ENCODE assay signal across 23 cellular contexts in genomic region chr1:17912491-17912890, GRCh38.
DNase-seq lines count a peak whose midpoint lies in the region; ATAC-seq and TF ChIP-seq lines count a peak whose summit lies in the region.
"Had no signal": no experiment of that assay in that cellular context is flagged by ENCODE, and none has a peak within 500 bp of the region (broad histone marks: within the 10 kb centered on the region; RNA-seq: fewer than 3 reads in every experiment).

No MANE protein-coding gene starts in this region.

- H3K27ac Mint-ChIP-seq in H9 (no peak overlapping the region), chondrocyte (ENCODE audit: unreplicated experiment) (no peak overlapping the region)
- H3K27ac Mint-ChIP-seq: CD14-positive monocyte; CD4-positive, alpha-beta T cell; CD8-positive, alpha-beta memory T cell had no signal

- H3K14ac ChIP-seq in H9 (ENCODE audit: insufficient read depth, low read length): no peak overlapping the region

- H4K5ac ChIP-seq in H9 (ENCODE audit: insufficient read length, low read depth, low read length): no peak overlapping the region

- H3K23ac ChIP-seq in H9 (ENCODE audit: insufficient read length, low read depth, low read length): no peak overlapping the region

- H3K27me3 ChIP-seq in H9 (ENCODE audit: insufficient read depth, low read length): no peaks in the 10 kb centered on the region
- H3K27me3 ChIP-seq in upper lobe of right lung: peaks cover 42% of the 10 kb centered on the region
- H3K27me3 ChIP-seq: BE2C had no signal

- no CpG with 5 or more reads among the region's 7 CpGs for WGBS in H9 (ENCODE audit: extremely low coverage, insufficient read length, low lambda C conversion rate)

- no peak overlapping the region for H2BK12ac ChIP-seq in H9 (ENCODE audit: insufficient read length, low read depth, low read length)

- no peaks in the 10 kb centered on the region for H3K79me1 ChIP-seq in H9 (ENCODE audit: insufficient read depth, low read depth, low read length, poor library complexity, severe bottlenecking)

- no peaks in the 10 kb centered on the region for H3K9me3 ChIP-seq in H9 (ENCODE audit: control insufficient read depth, low read depth, low read length)
- H3K9me3 ChIP-seq in upper lobe of right lung: no peaks in the 10 kb centered on the region
- H3K9me3 ChIP-seq: A549; BE2C; BLaER1 treated with 17β-estradiol and CSF1 and Interleukin-3, amounts not matched to agents 10 nM and 100 nM had no signal

- no peaks in the 10 kb centered on the region for H3K9me3 Mint-ChIP-seq in H9
- no peaks in the 10 kb centered on the region for H3K9me3 Mint-ChIP-seq in chondrocyte (ENCODE audit: low read depth)
- H3K9me3 Mint-ChIP-seq: CD4-positive, alpha-beta T cell had no signal

- no peak overlapping the region for H2AFZ ChIP-seq in H9 (ENCODE audit: low read length)

- H3K56ac ChIP-seq in H9 (ENCODE audit: insufficient read length, low read depth, low read length): no peak overlapping the region

- no peak overlapping the region for H3K4me3 ChIP-seq in upper lobe of right lung
- H3K4me3 ChIP-seq: A549; BLaER1 treated with 17β-estradiol and CSF1 and Interleukin-3, amounts not matched to agents 10 nM and 100 nM; GM12878 had no signal

- no peak overlapping the region for H2BK5ac ChIP-seq in H9 (ENCODE audit: insufficient read length, low read length)

- no peak overlapping the region for H2AK5ac ChIP-seq in H9 (ENCODE audit: insufficient read length, low read length)

- H3K27me3 Mint-ChIP-seq in H9 (ENCODE audit: low read depth): peaks cover 31% of the 10 kb centered on the region
- peaks cover 57% of the 10 kb centered on the region for H3K27me3 Mint-ChIP-seq in chondrocyte (ENCODE audit: low read depth)

- H3K9ac ChIP-seq in H9 (ENCODE audit: extremely low read depth, insufficient read length, low read length): no peak overlapping the region
- H3K9ac ChIP-seq: BLaER1 treated with 17β-estradiol and CSF1 and Interleukin-3, amounts not matched to agents 10 nM and 100 nM had no signal

- H3K18ac ChIP-seq in H9 (ENCODE audit: insufficient read length, low read depth, low read length): no peak overlapping the region

- no peak overlapping the region for H3K4me3 Mint-ChIP-seq in H9
- H3K4me3 Mint-ChIP-seq in chondrocyte (ENCODE audit: unreplicated experiment): no peak overlapping the region
- H3K4me3 Mint-ChIP-seq: CD14-positive monocyte; CD4-positive, alpha-beta T cell; CD8-positive, alpha-beta memory T cell had no signal

- peaks cover 18 to 32% of the 10 kb centered on the region in 2 experiments for H3K4me1 Mint-ChIP-seq in H9
- no peaks in the 10 kb centered on the region for H3K4me1 Mint-ChIP-seq in chondrocyte (ENCODE audit: low read depth)
- H3K4me1 Mint-ChIP-seq: CD14-positive monocyte; CD8-positive, alpha-beta memory T cell had no signal

- no peaks in the 10 kb centered on the region for H4K20me1 ChIP-seq in H9 (ENCODE audit: control insufficient read depth, insufficient read depth, insufficient read length)

- no peaks in the 10 kb centered on the region for H3K23me2 ChIP-seq in H9 (ENCODE audit: insufficient read length, low read depth, low read length, poor library complexity, severe bottlenecking)

- no peak overlapping the region for H2BK120ac ChIP-seq in H9 (ENCODE audit: low read depth, low read length, poor library complexity, severe bottlenecking)

- intact Hi-C loops in upper lobe of right lung (cut with DNase I): no loop called here

- no peak overlapping the region for H4K8ac ChIP-seq in H9 (replicated peaks; ENCODE audit: insufficient read length, low read depth, low read length)

- no peak overlapping the region for H4K91ac ChIP-seq in H9 (ENCODE audit: insufficient read length, low read depth, low read length)

- no peak overlapping the region for H3T11ph ChIP-seq in H9 (ENCODE audit: low read length)

- no peak overlapping the region for H3K4ac ChIP-seq in H9 (ENCODE audit: low read depth, low read length)

- H3K4me1 ChIP-seq in H9 (ENCODE audit: insufficient read depth, low read length) (no peaks in the 10 kb centered on the region; the same call in 1 of the 2 replicates), upper lobe of right lung (no peaks in the 10 kb centered on the region)
- H3K4me1 ChIP-seq: BE2C; BLaER1 treated with 17β-estradiol and CSF1 and Interleukin-3, amounts not matched to agents 10 nM and 100 nM had no signal

- H3K36me3 Mint-ChIP-seq in H9 (ENCODE audit: insufficient read depth in 1 of 3, low read depth in 3 of 3) (no peaks in the 10 kb centered on the region), chondrocyte (ENCODE audit: low read depth) (no peaks in the 10 kb centered on the region)
- H3K36me3 Mint-ChIP-seq: CD14-positive monocyte; CD8-positive, alpha-beta memory T cell had no signal

- no peak overlapping the region for H2BK15ac ChIP-seq in H9 (ENCODE audit: low read depth, low read length)

- no peaks in the 10 kb centered on the region for H3K79me2 ChIP-seq in H9 (ENCODE audit: insufficient read depth, low read length)

- ATAC-seq in upper lobe of right lung: no peak
- no peak for ATAC-seq in HG03097 (IDR thresholded peaks at IDR 0.05; ENCODE audit: low FRiP score, unreplicated experiment)
- ATAC-seq: A549, GM12878 had no signal

- no peak overlapping the region for H2BK20ac ChIP-seq in H9 (ENCODE audit: low read depth, low read length, poor library complexity, severe bottlenecking)

- DNase-seq in H9 (peak; percentile 14), chondrocyte (ENCODE audit: low spot score) (peak; percentile 59), mesenteric fat pad (ENCODE audit: low spot score) (peak; percentile 71), upper lobe of right lung (peak; percentile 18), NCI-H1092 (lab: John Stamatoyannopoulos, UW) (no peak)
- no peak for DNase-seq in NK-92 treated with Interleukin-12 subunit alpha and Interleukin-12 subunit beta, amount 100 ng/mL, for 24 hours (lab: John Stamatoyannopoulos, UW)
- DNase-seq: 8988T; ACHN; AML-193; BE2C; CD4-positive, alpha-beta T cell; CD8-positive, alpha-beta memory T cell; DMS 273 treated with DMSO at 0.1 percent for 48 hours; DMS79; EL; GDM1; GOT3; HCEC 1CT had no signal

- no peak overlapping the region for H3K4me2 ChIP-seq in H9 (ENCODE audit: insufficient read depth, insufficient read length, low read length)
- H3K4me2 ChIP-seq: A549; BLaER1 treated with 17β-estradiol and CSF1 and Interleukin-3, amounts not matched to agents 10 nM and 100 nM had no signal

- no peaks in the 10 kb centered on the region for H3K36me3 ChIP-seq in upper lobe of right lung
- H3K36me3 ChIP-seq: BE2C; BLaER1 treated with 17β-estradiol and CSF1 and Interleukin-3, amounts not matched to agents 10 nM and 100 nM had no signal

- TF ChIP-seq CTCF in H9 (conservative IDR thresholded peaks at IDR 0.05) (no peak), chondrocyte (IDR thresholded peaks at IDR 0.05) (no peak), upper lobe of right lung (IDR thresholded peaks at IDR 0.05) (no peak)

- H3K27ac ChIP-seq in H9 (ENCODE audit: insufficient read length, low read depth, low read length): no peak overlapping the region
- H3K27ac ChIP-seq in upper lobe of right lung: no peak overlapping the region
- H3K27ac ChIP-seq: A549; BLaER1 treated with 17β-estradiol and CSF1 and Interleukin-3, amounts not matched to agents 10 nM and 100 nM had no signal

Comparison
In these comparisons a context has a peak if more than half of its experiments do, and no peak if none do; other contexts are left out.
1. DNase-seq: peak in H9 (single experiment), chondrocyte (single experiment), mesenteric fat pad (single experiment) and upper lobe of right lung (single experiment); none in NCI-H1092 (single experiment) and NK-92 treated with Interleukin-12 subunit alpha and Interleukin-12 subunit beta, amount 100 ng/mL, for 24 hours (single experiment).